Comparison of ENCODE assay signal across 12 cellular contexts in genomic region chr1:213110349-213111300, GRCh38. TPM values are rescaled to one million over a fixed set of nuclear protein-coding genes. Genes with fewer than 3 reads are reported as not detected.
DNase-seq lines count a peak whose midpoint lies in the region; ATAC-seq and TF ChIP-seq lines count a peak whose summit lies in the region.
"Had no signal": no experiment of that assay in that cellular context is flagged by ENCODE, and none has a peak within 500 bp of the region (broad histone marks: within the 10 kb centered on the region; RNA-seq: fewer than 3 reads in every experiment).

No MANE protein-coding gene starts in this region.

- H3K9me3 ChIP-seq in BE2C = no peaks in the 10 kb centered on the region

- peaks cover 12 to 24% (median 19%) of the 10 kb centered on the region in 3 donors for H3K4me1 Mint-ChIP-seq in naive B cell

- H3K36me3 Mint-ChIP-seq in naive B cell = peaks cover 11 to 14% of the 10 kb centered on the region in 2 donors

- H3K27ac Mint-ChIP-seq in naive B cell = peak overlapping the region in 4 of 6 donors; percentile 9 to 64 (median 18)
- H3K27ac Mint-ChIP-seq: activated T-cell treated with anti-CD3 and anti-CD28 coated beads, Interleukin-2, amount 50 U/mL, for 72 hours had no signal

- TF ChIP-seq CTCF in BE2C (IDR thresholded peaks at IDR 0.05; ENCODE audit: low read depth, low read length) = no peak

- peaks cover 0 to 3% (median 0%) of the 10 kb centered on the region in 7 donors for H3K9me3 Mint-ChIP-seq in naive B cell
- H3K9me3 Mint-ChIP-seq: activated T-cell treated with anti-CD3 and anti-CD28 coated beads, Interleukin-2, amount 50 U/mL, for 72 hours had no signal

- DNase-seq in naive B cell = no peak
- DNase-seq in NCI-H82 treated with DMSO at 0.1 percent for 48 hours (lab: John Stamatoyannopoulos, UW; ENCODE audit: unreplicated experiment) = no peak
- DNase-seq in BE2C = no peak
- DNase-seq: activated T-cell treated with anti-CD3 and anti-CD28 coated beads, Interleukin-2, amount 50 U/mL, for 72 hours; brain microvascular endothelial cell; NCI-H1048; stimulated activated naive CD4-positive, alpha-beta T cell; T1000 had no signal

- H3K36me3 ChIP-seq in BE2C = no peaks in the 10 kb centered on the region
- H3K36me3 ChIP-seq: brain microvascular endothelial cell had no signal

- no peak overlapping the region for H3K4me3 ChIP-seq in BE2C (ENCODE audit: low read depth, low read length)

- no peaks in the 10 kb centered on the region for H3K27me3 Mint-ChIP-seq in naive B cell

- H3K4me3 Mint-ChIP-seq in naive B cell = no peak overlapping the region
- H3K4me3 Mint-ChIP-seq: activated T-cell treated with anti-CD3 and anti-CD28 coated beads, Interleukin-2, amount 50 U/mL, for 72 hours had no signal

- no peaks in the 10 kb centered on the region for H3K27me3 ChIP-seq in BE2C
- H3K27me3 ChIP-seq: brain microvascular endothelial cell had no signal

- H3K4me1 ChIP-seq in BE2C = no peaks in the 10 kb centered on the region

- ATAC-seq in GM18909 (IDR thresholded peaks at IDR 0.05; ENCODE audit: poor library complexity, unreplicated experiment) = peak; percentile 74
- peak; percentile 89 for ATAC-seq in GM21717 (IDR thresholded peaks at IDR 0.05; ENCODE audit: unreplicated experiment)
- peak; percentile 76 for ATAC-seq in HG03460 (IDR thresholded peaks at IDR 0.05; ENCODE audit: unreplicated experiment)
- no peak for ATAC-seq in naive B cell (ENCODE audit: low read depth in 2 of 2)
- ATAC-seq in HG03520 (IDR thresholded peaks at IDR 0.05; ENCODE audit: unreplicated experiment) = no peak
- ATAC-seq: activated T-cell treated with anti-CD3 and anti-CD28 coated beads, Interleukin-2, amount 50 U/mL, for 72 hours had no signal

RNA-seq across cellular contexts. Expression of gene RPS6KC1, which starts 59.6 kb away (rescaled TPM):
- polyA plus RNA-seq in naive B cell (ENCODE audit: low read depth in 6 of 6) = 10 to 100 TPM in 1 of 6 donors, 1 to 10 TPM in 5; 5.2 to 13.1 (median 7.5) TPM
- 19.7 TPM for polyA plus RNA-seq in BE2C (2012; ENCODE audit: insufficient read depth, insufficient read length, low read depth)

Comparison
In these comparisons a context has a peak if more than half of its experiments do, and no peak if none do; other contexts are left out.
1. ATAC-seq: peak in GM18909 (single experiment), GM21717 (single experiment) and HG03460 (single experiment); none in naive B cell (0 of 2) and HG03520 (single experiment).